25 cellular contexts compared by ENCODE assay signal in the genomic region with DNA sequence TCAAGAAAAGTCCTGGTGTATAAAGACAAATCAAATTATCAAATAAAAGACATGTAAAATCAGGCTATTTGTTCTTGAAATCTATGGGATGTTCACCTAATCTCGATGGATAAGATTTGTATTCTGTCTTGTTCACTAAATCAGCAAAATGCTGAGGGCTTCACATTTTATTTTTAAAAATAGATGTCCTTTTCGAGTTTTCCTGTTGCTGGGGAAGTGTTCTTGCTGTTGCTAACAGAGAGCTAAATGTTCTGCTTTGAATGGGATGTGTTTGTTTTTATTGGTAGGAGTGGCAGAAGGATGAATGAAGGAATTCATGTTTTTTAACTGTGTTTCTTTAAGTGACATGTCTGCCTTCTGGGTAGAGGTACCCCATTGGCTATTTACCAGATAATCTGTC. TPM values are rescaled to one million over a fixed set of nuclear protein-coding genes. Genes with fewer than 3 reads are reported as not detected.
DNase-seq lines count a peak whose midpoint lies in the region; ATAC-seq and TF ChIP-seq lines count a peak whose summit lies in the region.
"Had no signal": no experiment of that assay in that cellular context is flagged by ENCODE, and none has a peak within 500 bp of the region (broad histone marks: within the 10 kb centered on the region; RNA-seq: fewer than 3 reads in every experiment).

No MANE protein-coding gene starts in this region.

- H2AFZ ChIP-seq in Karpas-422 (ENCODE audit: low read length) = no peak overlapping the region

- no peaks in the 10 kb centered on the region for H3K36me3 ChIP-seq in Karpas-422 (ENCODE audit: insufficient read depth, low read length)

- no peaks in the 10 kb centered on the region for H3K9me3 Mint-ChIP-seq in neural crest cell
- H3K9me3 Mint-ChIP-seq in effector memory CD8-positive, alpha-beta T cell = no peaks in the 10 kb centered on the region
- H3K9me3 Mint-ChIP-seq: activated CD8-positive, alpha-beta T cell treated with anti-CD3 and anti-CD28 coated beads for 36 hours; activated naive CD8-positive, alpha-beta T cell treated with anti-CD3 and anti-CD28 coated beads, Interleukin-2, amount 50 U/mL, for 24 hours; stimulated activated memory B cell treated with anti-CD40 and anti-IgM and Interleukin-4, amounts not matched to agents 10 μg/mL and 1 μg/mL and 100 μg/mL, for 72 hours had no signal

- peak; percentile 18 for DNase-seq in CD1c-positive myeloid dendritic cell (ENCODE audit: extremely low spot score)
- no peak for DNase-seq in Karpas-422
- no peak for DNase-seq in dorsolateral prefrontal cortex
- no peak for DNase-seq in neural crest cell (ENCODE audit: low read depth, low spot score)
- DNase-seq in effector memory CD8-positive, alpha-beta T cell = no peak
- DNase-seq: activated CD4-positive, alpha-beta T cell treated with anti-CD3 and anti-CD28 coated beads for 1 hour; activated CD8-positive, alpha-beta T cell treated with anti-CD3 and anti-CD28 coated beads for 36 hours; activated effector memory CD4-positive, alpha-beta T cell treated with Interleukin-2 at 50 U/mL for 16 hours; activated naive CD8-positive, alpha-beta T cell treated with anti-CD3 and anti-CD28 coated beads, Interleukin-2, amount 50 U/mL, for 24 hours; CD4-positive, CD25-positive, alpha-beta regulatory T cell; cerebellar nuclear complex; DMS 273 treated with DMSO at 0.1 percent for 48 hours; effector CD8-positive, alpha-beta T cell; NCI-H1092 treated with DMSO at 0.1 percent for 48 hours; NCI-H2081; NCI-H345; NCI-H774; occipital lobe; stimulated activated CD4-positive, alpha-beta T cell treated with anti-CD3 and anti-CD28 coated beads, Interleukin-4, amount 100 ng/mL, for 1 hour had no signal

- H3K79me2 ChIP-seq in Karpas-422 (ENCODE audit: low read length) = no peaks in the 10 kb centered on the region

- no peaks in the 10 kb centered on the region for H3K9me3 ChIP-seq in Karpas-422 (ENCODE audit: low read length)

- intact Hi-C loops in dorsolateral prefrontal cortex (cut with DNase I) = no loop called here

- H3K4me1 ChIP-seq in Karpas-422 (ENCODE audit: low read length) = peaks cover 38% of the 10 kb centered on the region

- H3K9ac ChIP-seq in Karpas-422 (ENCODE audit: low read length) = no peak overlapping the region

- H3K36me3 Mint-ChIP-seq in neural crest cell (ENCODE audit: low read depth) = no peaks in the 10 kb centered on the region
- H3K36me3 Mint-ChIP-seq in effector memory CD8-positive, alpha-beta T cell (ENCODE audit: insufficient read depth) = no peaks in the 10 kb centered on the region
- H3K36me3 Mint-ChIP-seq: CD4-positive, CD25-positive, alpha-beta regulatory T cell; stimulated activated memory B cell treated with anti-CD40 and anti-IgM and Interleukin-4, amounts not matched to agents 10 μg/mL and 1 μg/mL and 100 μg/mL, for 72 hours had no signal

- H4K20me1 ChIP-seq in Karpas-422 (ENCODE audit: insufficient read depth, low read depth, low read length) = no peaks in the 10 kb centered on the region

- peak overlapping the region; percentile 8 for H3K27ac Mint-ChIP-seq in neural crest cell (ENCODE audit: unreplicated experiment)
- H3K27ac Mint-ChIP-seq in effector memory CD8-positive, alpha-beta T cell = no peak overlapping the region
- H3K27ac Mint-ChIP-seq: activated CD8-positive, alpha-beta T cell treated with anti-CD3 and anti-CD28 coated beads for 36 hours; activated naive CD8-positive, alpha-beta T cell treated with anti-CD3 and anti-CD28 coated beads, Interleukin-2, amount 50 U/mL, for 24 hours; stimulated activated memory B cell treated with anti-CD40 and anti-IgM and Interleukin-4, amounts not matched to agents 10 μg/mL and 1 μg/mL and 100 μg/mL, for 72 hours had no signal

- H3K4me3 Mint-ChIP-seq in neural crest cell = no peak overlapping the region
- peak overlapping the region in 1 of 2 donors; percentile 15 for H3K4me3 Mint-ChIP-seq in effector memory CD8-positive, alpha-beta T cell
- H3K4me3 Mint-ChIP-seq: activated CD8-positive, alpha-beta T cell treated with anti-CD3 and anti-CD28 coated beads for 36 hours; activated naive CD8-positive, alpha-beta T cell treated with anti-CD3 and anti-CD28 coated beads, Interleukin-2, amount 50 U/mL, for 24 hours; CD4-positive, CD25-positive, alpha-beta regulatory T cell; stimulated activated memory B cell treated with anti-CD40 and anti-IgM and Interleukin-4, amounts not matched to agents 10 μg/mL and 1 μg/mL and 100 μg/mL, for 72 hours had no signal

- TF ChIP-seq CTCF in dorsolateral prefrontal cortex (IDR thresholded peaks at IDR 0.05 in 54 of 56, conservative IDR thresholded peaks at IDR 0.05 in 2 of 56; ENCODE audit: low read depth in 1 of 56, partially characterized antibody in 56 of 56) (peak in 3 of 56 donors; percentile 8 to 13 (median 9)), neural crest cell (conservative IDR thresholded peaks at IDR 0.05) (no peak)

- H3K4me1 Mint-ChIP-seq in neural crest cell = peaks cover 9% of the 10 kb centered on the region
- peaks cover 5 to 14% of the 10 kb centered on the region in 2 donors for H3K4me1 Mint-ChIP-seq in effector memory CD8-positive, alpha-beta T cell (ENCODE audit: low read depth in 2 of 2)

- H3K4me3 ChIP-seq in Karpas-422 (ENCODE audit: low read length) (no peak overlapping the region), dorsolateral prefrontal cortex (peak overlapping the region in 40 of 59 donors; percentile 2 to 44 (median 27))
- H3K4me3 ChIP-seq: lung had no signal

- H3K27me3 Mint-ChIP-seq in neural crest cell (ENCODE audit: low read depth) = no peaks in the 10 kb centered on the region
- H3K27me3 Mint-ChIP-seq in effector memory CD8-positive, alpha-beta T cell = no peaks in the 10 kb centered on the region
- H3K27me3 Mint-ChIP-seq: stimulated activated memory B cell treated with anti-CD40 and anti-IgM and Interleukin-4, amounts not matched to agents 10 μg/mL and 1 μg/mL and 100 μg/mL, for 72 hours had no signal

- H3K4me2 ChIP-seq in Karpas-422 (ENCODE audit: low read depth, low read length, poor library complexity, severe bottlenecking) = peak overlapping the region; percentile 11

- ATAC-seq in HG02884 (IDR thresholded peaks at IDR 0.05; ENCODE audit: unreplicated experiment) (no peak), GM18873 (IDR thresholded peaks at IDR 0.05; ENCODE audit: low FRiP score, unreplicated experiment) (no peak)
- no peak for ATAC-seq in effector memory CD8-positive, alpha-beta T cell (replicated peaks)
- ATAC-seq: activated CD8-positive, alpha-beta T cell treated with anti-CD3 and anti-CD28 coated beads for 36 hours; activated naive CD8-positive, alpha-beta T cell treated with anti-CD3 and anti-CD28 coated beads, Interleukin-2, amount 50 U/mL, for 24 hours; esophagus mucosa; HCT116; stimulated activated memory B cell treated with anti-CD40 and anti-IgM and Interleukin-4, amounts not matched to agents 10 μg/mL and 1 μg/mL and 100 μg/mL, for 72 hours had no signal

- H3K27me3 ChIP-seq in Karpas-422 (ENCODE audit: low read length) = no peaks in the 10 kb centered on the region
- H3K27me3 ChIP-seq in dorsolateral prefrontal cortex = no peaks in the 10 kb centered on the region

- H3K27ac ChIP-seq in Karpas-422 (ENCODE audit: low read length) (no peak overlapping the region), dorsolateral prefrontal cortex (peak overlapping the region in 37 of 59 donors; percentile 3 to 75 (median 41))

- no peaks in the 10 kb centered on the region for H3K9me2 ChIP-seq in Karpas-422 (replicated peaks; ENCODE audit: insufficient read depth, low read length)

RNA-seq across cellular contexts. Expression of gene SNX13, which starts 7.3 kb away (rescaled TPM):
- 53.2 and 59.7 TPM in 2 replicates for total RNA-seq in Karpas-422 (2014; rRNA removed; shearing (Covaris generic); ENCODE audit: low replicate concordance)
- total RNA-seq in dorsolateral prefrontal cortex (10 to 100 TPM; 52.5 to 88.4 (median 65.7) TPM), neural crest cell (35.4 and 35.6 TPM in 2 replicates)
